ENCODE assay signal across 13 cellular contexts in genomic region chr12:50581226-50582184, GRCh38.
DNase-seq lines count a peak whose midpoint lies in the region; ATAC-seq and TF ChIP-seq lines count a peak whose summit lies in the region.
"Had no signal": no experiment of that assay in that cellular context is flagged by ENCODE, and none has a peak within 500 bp of the region (broad histone marks: within the 10 kb centered on the region; RNA-seq: fewer than 3 reads in every experiment).

No MANE protein-coding gene starts in this region.

- DNase-seq in AG04450 (ENCODE audit: low read depth, low spot score) (no peak), HT1080 (ENCODE audit: low read depth) (peak; percentile 71), caudate nucleus (lab: John Stamatoyannopoulos, UW) (no peak), NCI-H82 (lab: John Stamatoyannopoulos, UW) (no peak), T-helper 1 cell (no peak)
- no peak for DNase-seq in naive thymus-derived CD4-positive, alpha-beta T cell
- no peak for DNase-seq in activated CD4-positive, alpha-beta T cell treated with anti-CD3 and anti-CD28 coated beads for 4 hours
- DNase-seq: activated CD8-positive, alpha-beta memory T cell treated with anti-CD3 and anti-CD28 coated beads, Interleukin-2, amount 10 ng/mL, durations not matched to agents 7 days and 5 days; CD8-positive, alpha-beta T cell; NCI-H1417 treated with DMSO at 0.1 percent for 48 hours; SHP77 treated with DMSO at 0.1 percent for 48 hours; stimulated activated naive CD4-positive, alpha-beta T cell had no signal

- peaks cover 0 to 6% (median 0%) of the 10 kb centered on the region in 3 experiments for H3K36me3 ChIP-seq in naive thymus-derived CD4-positive, alpha-beta T cell (ENCODE audit: control insufficient read depth in 2 of 3, insufficient read depth in 3 of 3, low read length in 3 of 3)

- POLR2A ChIA-PET in AG04450 (lab: Yijun Ruan, JAX): no interaction called here
- POLR2A ChIA-PET in naive thymus-derived CD4-positive, alpha-beta T cell (lab: Charles Lee): no interaction called here

- no peak for TF ChIP-seq CTCF in AG04450 (IDR thresholded peaks at IDR 0.05; ENCODE audit: low read depth, low read length)

- no peak overlapping the region for H3K4me3 ChIP-seq in AG04450 (ENCODE audit: low read depth, low read length)
- no peak overlapping the region for H3K4me3 ChIP-seq in naive thymus-derived CD4-positive, alpha-beta T cell (ENCODE audit: low read length)

- no peaks in the 10 kb centered on the region for H3K27me3 Mint-ChIP-seq in naive thymus-derived CD4-positive, alpha-beta T cell
- H3K27me3 Mint-ChIP-seq: activated CD8-positive, alpha-beta memory T cell treated with anti-CD3 and anti-CD28 coated beads, Interleukin-2, amount 10 ng/mL, durations not matched to agents 7 days and 5 days had no signal

- H3K27ac Mint-ChIP-seq in naive thymus-derived CD4-positive, alpha-beta T cell: peak overlapping the region in 3 of 9 donors; percentile 22 to 59 (median 42)
- H3K27ac Mint-ChIP-seq: activated CD8-positive, alpha-beta memory T cell treated with anti-CD3 and anti-CD28 coated beads, Interleukin-2, amount 10 ng/mL, durations not matched to agents 7 days and 5 days; CD8-positive, alpha-beta T cell had no signal

- intact Hi-C loops in naive thymus-derived CD4-positive, alpha-beta T cell (cut with micrococcal nuclease): loop anchor here in 1 of 2 donors (2.0 kb wide), 1 partner anchor 13 kb away; no protein-coding TSS in a partner anchor

- peaks cover 0 to 2% (median 0%) of the 10 kb centered on the region in 11 donors for H3K9me3 Mint-ChIP-seq in naive thymus-derived CD4-positive, alpha-beta T cell
- H3K9me3 Mint-ChIP-seq: CD8-positive, alpha-beta T cell had no signal

- ATAC-seq in naive thymus-derived CD4-positive, alpha-beta T cell: peak; percentile 12
- no peak for ATAC-seq in HG03442 (IDR thresholded peaks at IDR 0.05; ENCODE audit: unreplicated experiment)
- ATAC-seq: activated CD8-positive, alpha-beta memory T cell treated with anti-CD3 and anti-CD28 coated beads, Interleukin-2, amount 10 ng/mL, durations not matched to agents 7 days and 5 days; CD8-positive, alpha-beta T cell had no signal

- CTCF ChIA-PET in AG04450 (lab: Charles Lee): interaction anchor here (0.6 to 1.1 kb wide), 5 partner anchors 10 to 40 kb away, joined by 3 to 5 read pairs (median 3); no protein-coding TSS in a partner anchor
- CTCF ChIA-PET in naive thymus-derived CD4-positive, alpha-beta T cell (lab: Charles Lee): interaction anchor here (0.6 kb wide), 1 partner anchor 135 kb away, joined by 3 read pairs; no protein-coding TSS in a partner anchor

- H3K4me1 ChIP-seq in naive thymus-derived CD4-positive, alpha-beta T cell (ENCODE audit: control insufficient read depth in 2 of 2, insufficient read depth in 2 of 2, low read length in 2 of 2): peaks cover 0 to 8% of the 10 kb centered on the region in 2 donors

- H3K36me3 Mint-ChIP-seq in naive thymus-derived CD4-positive, alpha-beta T cell: peaks cover 0 to 4% (median 0%) of the 10 kb centered on the region in 5 donors
- H3K36me3 Mint-ChIP-seq: activated CD8-positive, alpha-beta memory T cell treated with anti-CD3 and anti-CD28 coated beads, Interleukin-2, amount 10 ng/mL, durations not matched to agents 7 days and 5 days had no signal

- no peaks in the 10 kb centered on the region for H3K9me3 ChIP-seq in AG04450 (ENCODE audit: control insufficient read depth, insufficient read depth, low read length)
- no peaks in the 10 kb centered on the region for H3K9me3 ChIP-seq in naive thymus-derived CD4-positive, alpha-beta T cell (ENCODE audit: control insufficient read depth in 2 of 3, low read length in 3 of 3)

- H3K27me3 ChIP-seq in AG04450 (ENCODE audit: control insufficient read depth, insufficient read depth, low read length): no peaks in the 10 kb centered on the region
- no peaks in the 10 kb centered on the region for H3K27me3 ChIP-seq in naive thymus-derived CD4-positive, alpha-beta T cell (ENCODE audit: control insufficient read depth in 2 of 2, insufficient read depth in 2 of 2, low read length in 2 of 2)

- peak overlapping the region in 1 of 10 donors; percentile 7 for H3K4me3 Mint-ChIP-seq in naive thymus-derived CD4-positive, alpha-beta T cell
- H3K4me3 Mint-ChIP-seq: activated CD8-positive, alpha-beta memory T cell treated with anti-CD3 and anti-CD28 coated beads, Interleukin-2, amount 10 ng/mL, durations not matched to agents 7 days and 5 days; CD8-positive, alpha-beta T cell had no signal

- peaks cover 0 to 33% (median 16%) of the 10 kb centered on the region in 7 donors for H3K4me1 Mint-ChIP-seq in naive thymus-derived CD4-positive, alpha-beta T cell

- H3K27ac ChIP-seq in AG04450 (ENCODE audit: low read depth, low read length) (peak overlapping the region; percentile 70), caudate nucleus (ENCODE audit: low read depth, low read length) (peak overlapping the region; percentile 37)
- H3K27ac ChIP-seq in naive thymus-derived CD4-positive, alpha-beta T cell (ENCODE audit: low read depth, low read length): no peak overlapping the region
